Comparison of ENCODE assay signal across 1 cellular context in genomic region chr12:83826112-83826511, GRCh38.
TF ChIP-seq lines count a peak whose summit lies in the region.

No MANE protein-coding gene starts in this region.

TF ChIP-seq in HepG2, 621 proteins besides CTCF, POLR2A, EP300 and RAD21 (continued from another document):
- TF ChIP-seq MLX (CRISPR knock-in tag; IDR thresholded peaks at IDR 0.05), result no peak
- no peak for TF ChIP-seq ZNF577 (CRISPR knock-in tag; IDR thresholded peaks at IDR 0.05; ENCODE audit: borderline replicate concordance, low read depth)
- TF ChIP-seq ZNF331 (CRISPR knock-in tag; IDR thresholded peaks at IDR 0.05), result no peak
- no peak for TF ChIP-seq MED13 (CRISPR knock-in tag; IDR thresholded peaks at IDR 0.05)
